Comparison of ENCODE assay signal across 8 cellular contexts in the genomic region with DNA sequence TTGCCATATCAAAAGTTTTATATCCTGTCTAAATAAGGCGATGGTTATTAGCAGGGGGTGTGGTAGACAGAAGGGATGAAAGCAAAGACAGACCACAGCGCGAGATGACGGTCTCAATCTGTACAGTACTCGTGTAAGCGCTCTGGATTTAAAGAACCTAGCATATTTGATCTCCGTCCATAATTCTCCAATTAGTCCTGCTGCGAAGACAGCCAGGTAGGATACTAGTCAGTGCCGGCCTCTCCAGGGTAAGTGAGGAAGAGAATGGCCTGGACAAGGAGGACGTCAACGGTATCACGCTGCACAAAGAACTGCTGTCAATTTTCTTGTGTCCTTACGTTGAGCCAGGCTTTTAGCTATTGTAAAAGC. TPM values are rescaled to one million over a fixed set of nuclear protein-coding genes. Genes with fewer than 3 reads are reported as not detected.
A peak's percentile ranks its signal among the peaks of the same experiment; 100 is the strongest.
DNase-seq lines count a peak whose midpoint lies in the region; ATAC-seq and TF ChIP-seq lines count a peak whose summit lies in the region.

No MANE protein-coding gene starts in this region.

- H3K4me3 ChIP-seq in A673 (ENCODE audit: low read depth, low read length, poor library complexity, severe bottlenecking) (peak overlapping the region; percentile 82), SK-N-MC (peak overlapping the region; percentile 90), fibroblast of villous mesenchyme (ENCODE audit: low read depth, low read length) (peak overlapping the region; percentile 98), skin epidermis (peak overlapping the region; percentile 54 to 97 (median 77))

- peaks cover 27% of the 10 kb centered on the region for H3K36me3 ChIP-seq in A673 (ENCODE audit: insufficient read depth, low read length, poor library complexity, severe bottlenecking)
- peaks cover 10% of the 10 kb centered on the region for H3K36me3 ChIP-seq in SK-N-MC (ENCODE audit: insufficient read depth, low read length)

- ATAC-seq in HG03025 (IDR thresholded peaks at IDR 0.05; ENCODE audit: low FRiP score, unreplicated experiment), result peak; percentile 8

- CTCF ChIA-PET in A673 (lab: Charles Lee) (no interaction called here), GM10248 (lab: Yijun Ruan, JAX) (interaction anchor here (1.0 to 1.5 kb wide), 2 partner anchors 11 to 30 kb away, joined by 3 to 5 read pairs; no protein-coding TSS in a partner anchor)

- peaks cover 9% of the 10 kb centered on the region for H3K4me1 ChIP-seq in A673 (ENCODE audit: insufficient read depth, low read length, poor library complexity, severe bottlenecking)

- POLR2A ChIA-PET in A673 (lab: Charles Lee; ENCODE audit: low non-redundant PET), result no interaction called here
- POLR2A ChIA-PET in GM10248 (lab: Yijun Ruan, JAX), result interaction anchor here (0.6 kb wide), 1 partner anchor 232 kb away, joined by 3 read pairs; no protein-coding TSS in a partner anchor

- peak overlapping the region; percentile 84 for H3K9ac ChIP-seq in SK-N-MC (ENCODE audit: insufficient read length)

- H3K9me3 ChIP-seq in A673 (ENCODE audit: low read depth, low read length, poor library complexity, severe bottlenecking) (no peaks in the 10 kb centered on the region), SK-N-MC (ENCODE audit: low read depth, low read length) (no peaks in the 10 kb centered on the region)

- intact Hi-C loops in A673 (cut with micrococcal nuclease; ENCODE audit: unreplicated experiment), result loop anchor here (5.0 kb wide), 1 partner anchor 298 kb away; no protein-coding TSS in a partner anchor

- no peaks in the 10 kb centered on the region for H3K27me3 ChIP-seq in A673 (replicated peaks; ENCODE audit: insufficient read depth, low read depth, low read length, poor library complexity)

- H3K27ac ChIP-seq in A673 (ENCODE audit: low read depth, low read length, poor library complexity, severe bottlenecking), result peak overlapping the region; percentile 91
- no peak overlapping the region for H3K27ac ChIP-seq in SK-N-MC
- H3K27ac ChIP-seq in skin epidermis, result peak overlapping the region in 12 of 21 experiments; percentile 10 to 95 (median 90)

- BruUV-seq in A673 (replicated peaks; lab: Mats Ljungman, UMichigan), result no TSS peak

- TF ChIP-seq CTCF in A673 (conservative IDR thresholded peaks at IDR 0.05; ENCODE audit: low read depth, low read length), result no peak
- TF ChIP-seq CTCF in fibroblast of villous mesenchyme (IDR thresholded peaks at IDR 0.05; ENCODE audit: insufficient read depth, low read depth, low read length), result no peak
- no peak for TF ChIP-seq CTCF in GM10248 (IDR thresholded peaks at IDR 0.05; ENCODE audit: control extremely low read depth, extremely low read depth, low read depth, missing control alignments)

- DNase-seq in A673 (ENCODE audit: low spot score) (no peak), GM04503 (ENCODE audit: low read depth) (peak; percentile 9), SK-N-MC (ENCODE audit: low read depth, low spot score) (no peak), fibroblast of villous mesenchyme (ENCODE audit: low read depth) (peak; percentile 35), NCI-H524 treated with DMSO at 0.1 percent for 48 hours (lab: John Stamatoyannopoulos, UW) (no peak), GM10248 (ENCODE audit: extremely low spot score) (no peak)

RNA-seq across cellular contexts. Expression of a gene that starts 0.7 kb away (rescaled TPM):
- total RNA-seq in A673 (2021) (31.4 and 31.7 TPM in 2 replicates), fibroblast of villous mesenchyme (3.9 and 7.8 TPM in 2 replicates)

Comparison
In these comparisons a context has a peak if more than half of its experiments do, and no peak if none do; other contexts are left out.
1. DNase-seq: peak in GM04503 (single experiment) and fibroblast of villous mesenchyme (single experiment); none in A673 (single experiment), SK-N-MC (single experiment), NCI-H524 treated with DMSO at 0.1 percent for 48 hours (single experiment) and GM10248 (single experiment).
2. Peak in every context shown above with its lines, with median percentiles within 50 percentile points of each other: H3K4me3 ChIP-seq.